29 cellular contexts compared by ENCODE assay signal in genomic region chr15:74214324-74215021, GRCh38. TPM values are rescaled to one million over a fixed set of nuclear protein-coding genes. Genes with fewer than 3 reads are reported as not detected.
A peak's percentile ranks its signal among the peaks of the same experiment; 100 is the strongest.
DNase-seq lines count a peak whose midpoint lies in the region; ATAC-seq, FAIRE-seq and TF ChIP-seq lines count a peak whose summit lies in the region.
"Had no signal": no experiment of that assay in that cellular context is flagged by ENCODE, and none has a peak within 500 bp of the region (broad histone marks: within the 10 kb centered on the region; RNA-seq: fewer than 3 reads in every experiment).

No MANE protein-coding gene starts in this region.

- no TSS peak for BruUV-seq in PC-3 (replicated peaks; lab: Mats Ljungman, UMichigan)

- H3K27ac Mint-ChIP-seq in H9 (peak overlapping the region in 1 of 3 experiments; percentile 84; a peak in 3 of 7 replicates), endodermal cell (no peak overlapping the region)
- H3K27ac Mint-ChIP-seq: activated T-cell treated with anti-CD3 and anti-CD28 coated beads, Interleukin-2, amount 50 U/mL, for 24 hours; CD8-positive, alpha-beta memory T cell; stimulated activated naive B cell treated with anti-CD40 and anti-IgM and Interleukin-4, amounts not matched to agents 10 μg/mL and 1 μg/mL and 100 μg/mL, for 72 hours had no signal

- no peak overlapping the region for H3K14ac ChIP-seq in H9 (ENCODE audit: insufficient read depth, low read length)

- H3K79me2 ChIP-seq in H9 (ENCODE audit: insufficient read depth, low read length) (no peaks in the 10 kb centered on the region), PC-3 (ENCODE audit: low read length) (no peaks in the 10 kb centered on the region)

- no peaks in the 10 kb centered on the region for H4K20me1 ChIP-seq in H9 (ENCODE audit: control insufficient read depth, insufficient read depth, insufficient read length)
- no peaks in the 10 kb centered on the region for H4K20me1 ChIP-seq in PC-3 (ENCODE audit: low read length)

- no peak overlapping the region for H4K5ac ChIP-seq in H9 (ENCODE audit: insufficient read length, low read depth, low read length)

- peak overlapping the region; percentile 2; the same call in 1 of the 2 replicates for H3K4me3 ChIP-seq in PC-3 (ENCODE audit: low read length)
- H3K4me3 ChIP-seq in endodermal cell (ENCODE audit: low read length) = no peak overlapping the region
- H3K4me3 ChIP-seq in kidney (ENCODE audit: low read length in 2 of 2) = no peak overlapping the region
- no peak overlapping the region for H3K4me3 ChIP-seq in stomach
- H3K4me3 ChIP-seq: heart right ventricle, left ventricle myocardium inferior, psoas muscle had no signal

- peaks cover 61 to 74% of the 10 kb centered on the region in 2 experiments for H3K4me1 Mint-ChIP-seq in H9
- H3K4me1 Mint-ChIP-seq in endodermal cell = peaks cover 36% of the 10 kb centered on the region
- H3K4me1 Mint-ChIP-seq: CD8-positive, alpha-beta memory T cell; stimulated activated naive B cell treated with anti-CD40 and anti-IgM and Interleukin-4, amounts not matched to agents 10 μg/mL and 1 μg/mL and 100 μg/mL, for 72 hours had no signal

- no peak overlapping the region for H3K18ac ChIP-seq in H9 (ENCODE audit: insufficient read length, low read depth, low read length)

- CTCF ChIA-PET in PC-3 (lab: Charles Lee) = no interaction called here

- H3K4me3 Mint-ChIP-seq in H9 = no peak overlapping the region
- no peak overlapping the region for H3K4me3 Mint-ChIP-seq in endodermal cell
- H3K4me3 Mint-ChIP-seq: activated T-cell treated with anti-CD3 and anti-CD28 coated beads, Interleukin-2, amount 50 U/mL, for 24 hours; CD8-positive, alpha-beta memory T cell; stimulated activated naive B cell treated with anti-CD40 and anti-IgM and Interleukin-4, amounts not matched to agents 10 μg/mL and 1 μg/mL and 100 μg/mL, for 72 hours had no signal

- H3K4me1 ChIP-seq in H9 (ENCODE audit: insufficient read depth, low read length) (peaks cover 18% of the 10 kb centered on the region; the same call in 1 of the 2 replicates), PC-3 (ENCODE audit: insufficient read depth, low read length) (peaks cover 27% of the 10 kb centered on the region), endodermal cell (ENCODE audit: control insufficient read depth, insufficient read depth, low read length) (no peaks in the 10 kb centered on the region), kidney (ENCODE audit: control insufficient read depth in 1 of 2, insufficient read depth in 1 of 2, low read depth in 1 of 2, low read length in 2 of 2) (no peaks in the 10 kb centered on the region), stomach (peaks cover 0 to 17% (median 9%) of the 10 kb centered on the region in 4 donors)
- H3K4me1 ChIP-seq: psoas muscle had no signal

- H3K9me3 ChIP-seq in H9 (ENCODE audit: control insufficient read depth, low read depth, low read length) (no peaks in the 10 kb centered on the region), PC-3 (ENCODE audit: low read length) (no peaks in the 10 kb centered on the region), endodermal cell (ENCODE audit: control insufficient read depth, low read length) (no peaks in the 10 kb centered on the region), kidney (ENCODE audit: control insufficient read depth in 1 of 2, low read length in 2 of 2) (no peaks in the 10 kb centered on the region), stomach (no peaks in the 10 kb centered on the region)
- H3K9me3 ChIP-seq: heart right ventricle, left ventricle myocardium inferior, psoas muscle had no signal

- no peak overlapping the region for H2AK5ac ChIP-seq in H9 (ENCODE audit: insufficient read length, low read length)

- H4K91ac ChIP-seq in H9 (ENCODE audit: insufficient read length, low read depth, low read length) = no peak overlapping the region

- H3K27ac ChIP-seq in H9 (ENCODE audit: insufficient read length, low read depth, low read length) (no peak overlapping the region), PC-3 (ENCODE audit: low read length) (peak overlapping the region; percentile 53), endodermal cell (ENCODE audit: low read depth, low read length) (peak overlapping the region; percentile 75), kidney (ENCODE audit: low read depth in 2 of 2, low read length in 2 of 2) (no peak overlapping the region), stomach (peak overlapping the region in 1 of 5 donors; percentile 41)
- H3K27ac ChIP-seq: left ventricle myocardium inferior, psoas muscle had no signal

- H2BK120ac ChIP-seq in H9 (ENCODE audit: low read depth, low read length, poor library complexity, severe bottlenecking) = no peak overlapping the region

- POLR2A ChIA-PET in PC-3 (lab: Charles Lee; ENCODE audit: unreplicated experiment) = no interaction called here

- ATAC-seq in PC-3 = no peak
- peak; percentile 4 for ATAC-seq in omental fat pad (ENCODE audit: low FRiP score)
- ATAC-seq: psoas muscle; stimulated activated naive B cell treated with anti-CD40 and anti-IgM and Interleukin-4, amounts not matched to agents 10 μg/mL and 1 μg/mL and 100 μg/mL, for 72 hours had no signal

- H3K23ac ChIP-seq in H9 (ENCODE audit: insufficient read length, low read depth, low read length) = no peak overlapping the region

- no peaks in the 10 kb centered on the region for H3K9me2 ChIP-seq in PC-3 (replicated peaks; ENCODE audit: low read length)

- H3K9me3 Mint-ChIP-seq in H9 (no peaks in the 10 kb centered on the region; a peak in 1 of 5 replicates), endodermal cell (no peaks in the 10 kb centered on the region)
- H3K9me3 Mint-ChIP-seq: activated T-cell treated with anti-CD3 and anti-CD28 coated beads, Interleukin-2, amount 50 U/mL, for 24 hours; CD8-positive, alpha-beta memory T cell; stimulated activated naive B cell treated with anti-CD40 and anti-IgM and Interleukin-4, amounts not matched to agents 10 μg/mL and 1 μg/mL and 100 μg/mL, for 72 hours had no signal

- intact Hi-C loops in PC-3 (cut with micrococcal nuclease) (no loop called here), kidney (cut with DNase I) (no loop called here), stomach (cut with DNase I; ENCODE audit: low total_unique reads) (no loop called here)

- H3K27me3 Mint-ChIP-seq in H9 (ENCODE audit: low read depth) (peaks cover 32% of the 10 kb centered on the region), endodermal cell (ENCODE audit: insufficient read depth) (peaks cover 9% of the 10 kb centered on the region)

- H3K4me2 ChIP-seq in H9 (ENCODE audit: insufficient read depth, insufficient read length, low read length) (peak overlapping the region; percentile 2), PC-3 (ENCODE audit: low read length) (peak overlapping the region; percentile 63)

- H3T11ph ChIP-seq in H9 (ENCODE audit: low read length) = no peak overlapping the region

- no peak for FAIRE-seq in kidney (lab: Jason Lieb, UNC)
- FAIRE-seq: G401.6, GM18507, small intestine had no signal

- no CpG with 5 or more reads among the region's 6 CpGs for WGBS in H9 (ENCODE audit: extremely low coverage, insufficient read length, low lambda C conversion rate)
- WGBS in endodermal cell (ENCODE audit: insufficient coverage in 1 of 2, insufficient read length in 1 of 2), 2 experiments = 63 to 82% methylated on average over 5 to 6 of the region's 6 CpGs
- 77 to 81% (median 79%) methylated on average over 6 of the region's 6 CpGs for WGBS in stomach, 5 donors

- TF ChIP-seq POLR2A in stomach (IDR thresholded peaks at IDR 0.05) = no peak

- no peak overlapping the region for H2BK5ac ChIP-seq in H9 (ENCODE audit: insufficient read length, low read length)

- H2BK20ac ChIP-seq in H9 (ENCODE audit: low read depth, low read length, poor library complexity, severe bottlenecking) = no peak overlapping the region

- DNase-seq in H9 (no peak), PC-3 (no peak), endodermal cell (no peak), omental fat pad (ENCODE audit: low spot score) (no peak), kidney (no peak), stomach (no peak), NCI-H524 (lab: John Stamatoyannopoulos, UW) (no peak), NCI-H146 (lab: John Stamatoyannopoulos, UW) (no peak)
- DNase-seq: activated CD4-positive, alpha-beta T cell treated with anti-CD3 and anti-CD28 coated beads for 1 hour; activated CD8-positive, alpha-beta memory T cell treated with anti-CD3 and anti-CD28 coated beads for 24 hours; activated T-cell treated with anti-CD3 and anti-CD28 coated beads, Interleukin-2, amount 50 U/mL, for 24 hours; CD8-positive, alpha-beta memory T cell; DMS153; HCEC 1CT; Karpas-422; left ventricle myocardium inferior; NCI-H1092; NCI-H2029 treated with DMSO at 0.1 percent for 48 hours; psoas muscle; small intestine; stimulated activated CD4-positive, alpha-beta T cell treated with anti-CD3 and anti-CD28 coated beads, Interleukin-2, amount 100 ng/mL, for 48 hours; stimulated activated naive B cell treated with anti-CD40 and anti-IgM and Interleukin-4, amounts not matched to agents 10 μg/mL and 1 μg/mL and 100 μg/mL, for 72 hours had no signal

- no peak overlapping the region for H2AFZ ChIP-seq in H9 (ENCODE audit: low read length)
- H2AFZ ChIP-seq in PC-3 (ENCODE audit: low read length) = 0 out of 2 replicates have a peak overlapping the region, but pooled peaks have one; percentile 47

- no peak overlapping the region for H4K8ac ChIP-seq in H9 (replicated peaks; ENCODE audit: insufficient read length, low read depth, low read length)

- H2BK12ac ChIP-seq in H9 (ENCODE audit: insufficient read length, low read depth, low read length) = no peak overlapping the region

- H3K36me3 ChIP-seq in PC-3 (ENCODE audit: low read depth, low read length) = no peaks in the 10 kb centered on the region
- H3K36me3 ChIP-seq in endodermal cell (ENCODE audit: control insufficient read depth, insufficient read depth, low read length) = no peaks in the 10 kb centered on the region
- H3K36me3 ChIP-seq in kidney (ENCODE audit: control insufficient read depth in 1 of 2, insufficient read depth in 2 of 2, low read length in 2 of 2) = no peaks in the 10 kb centered on the region
- no peaks in the 10 kb centered on the region for H3K36me3 ChIP-seq in stomach
- H3K36me3 ChIP-seq: heart right ventricle, left ventricle myocardium inferior had no signal

- no peak for TF ChIP-seq CTCF in H9 (conservative IDR thresholded peaks at IDR 0.05)
- TF ChIP-seq CTCF in PC-3 (conservative IDR thresholded peaks at IDR 0.05; ENCODE audit: low read depth, low read length) = no peak
- no peak for TF ChIP-seq CTCF in endodermal cell (conservative IDR thresholded peaks at IDR 0.05)
- TF ChIP-seq CTCF in omental fat pad (IDR thresholded peaks at IDR 0.05) = no peak
- no peak for TF ChIP-seq CTCF in kidney (IDR thresholded peaks at IDR 0.05; ENCODE audit: borderline replicate concordance, extremely low read depth, insufficient read depth)
- TF ChIP-seq CTCF in stomach (IDR thresholded peaks at IDR 0.05) = no peak

- no peak overlapping the region for H3K56ac ChIP-seq in H9 (ENCODE audit: insufficient read length, low read depth, low read length)

- no peaks in the 10 kb centered on the region for H3K79me1 ChIP-seq in H9 (ENCODE audit: insufficient read depth, low read depth, low read length, poor library complexity, severe bottlenecking)

- TF ChIP-seq EP300 in stomach (IDR thresholded peaks at IDR 0.05) = no peak

- H3K9ac ChIP-seq in H9 (ENCODE audit: extremely low read depth, insufficient read length, low read length) (no peak overlapping the region), PC-3 (ENCODE audit: low read length) (no peak overlapping the region), endodermal cell (ENCODE audit: extremely low read depth, low read length, poor library complexity, severe bottlenecking) (no peak overlapping the region), kidney (ENCODE audit: low read length in 2 of 2) (no peak overlapping the region)

- H3K36me3 Mint-ChIP-seq in H9 (ENCODE audit: insufficient read depth in 1 of 3, low read depth in 3 of 3) (peaks cover 4 to 12% (median 4%) of the 10 kb centered on the region in 3 experiments; a peak in 5 of 7 replicates), endodermal cell (ENCODE audit: low read depth) (no peaks in the 10 kb centered on the region)

- no peak overlapping the region for H3K4ac ChIP-seq in H9 (ENCODE audit: low read depth, low read length)

- H3F3A ChIP-seq in PC-3 (ENCODE audit: low read length, unreplicated experiment) = no peaks in the 10 kb centered on the region

- H3K27me3 ChIP-seq in H9 (ENCODE audit: insufficient read depth, low read length) (peaks cover 7% of the 10 kb centered on the region; the same call in 1 of the 2 replicates), PC-3 (ENCODE audit: low read length) (no peaks in the 10 kb centered on the region), endodermal cell (ENCODE audit: control insufficient read depth, insufficient read depth, low read length, poor library complexity, severe bottlenecking) (no peaks in the 10 kb centered on the region), stomach (peaks cover 0 to 16% (median 0%) of the 10 kb centered on the region in 3 donors)

- peaks cover 1% of the 10 kb centered on the region for H3K23me2 ChIP-seq in H9 (ENCODE audit: insufficient read length, low read depth, low read length, poor library complexity, severe bottlenecking)

- no peak overlapping the region for H2BK15ac ChIP-seq in H9 (ENCODE audit: low read depth, low read length)

RNA-seq across cellular contexts. Expression of gene STRA6, which starts 11.9 kb away (rescaled TPM):
- 11.2 and 12.8 TPM in 2 replicates for total RNA-seq in H9 (2021)
- total RNA-seq in PC-3 (2014; rRNA removed) = 0.29 and 5.8 TPM in 2 replicates
- total RNA-seq in endodermal cell = 10 to 100 TPM; 18.2 to 26.2 TPM
- 25.5 TPM for polyA plus RNA-seq in endodermal cell (2013, experiment 1 of 2)
- 24.2 TPM for polyA plus RNA-seq in endodermal cell (2013, experiment 2 of 2)
- under 1 TPM in 1 of 4 donors, not detected in 3; 0.19 TPM for total RNA-seq in omental fat pad
- 2.0 TPM for total RNA-seq in kidney
- polyA plus RNA-seq in kidney (ENCODE audit: insufficient read depth, low read depth, low replicate concordance) = 31.9 TPM
- 1 to 10 TPM in 1 of 5 donors, not detected in 4; 1.5 TPM for total RNA-seq in stomach
- under 1 TPM in 1 of 3 donors, not detected in 2; 0.95 TPM for polyA plus RNA-seq in stomach
- total RNA-seq: CD8-positive, alpha-beta memory T cell; left ventricle myocardium inferior; mononuclear cell; psoas muscle had no signal
- polyA plus RNA-seq: CD8-positive, alpha-beta memory T cell had no signal

RNA-seq across cellular contexts. Expression of gene CCDC33, which starts 21.7 kb away (rescaled TPM):
- total RNA-seq in H9 (2021) = 4.5 and 4.6 TPM in 2 replicates
- 0.77 TPM in 1 of 2 replicates, not detected in the other for total RNA-seq in PC-3 (2014; rRNA removed)
- 1 to 10 TPM; 2.8 to 3.5 TPM for total RNA-seq in endodermal cell
- polyA plus RNA-seq in endodermal cell (2013, experiment 1 of 2) = 4.3 TPM
- polyA plus RNA-seq in endodermal cell (2013, experiment 2 of 2) = 2.9 TPM
- total RNA-seq in omental fat pad = not detected
- total RNA-seq in kidney = 0.63 TPM
- not detected for polyA plus RNA-seq in kidney (ENCODE audit: insufficient read depth, low read depth, low replicate concordance)
- total RNA-seq in stomach = 1 to 10 TPM in 1 of 5 donors, under 1 TPM in 2, not detected in 2; 0.58 to 9.4 (median 0.73) TPM
- polyA plus RNA-seq in stomach = not detected
- total RNA-seq: cardiac septum; CD8-positive, alpha-beta memory T cell; heart right ventricle; mononuclear cell; NCI-H460; psoas muscle had no signal
- polyA plus RNA-seq: CD8-positive, alpha-beta memory T cell; heart right ventricle had no signal

RNA-seq across cellular contexts. Expression of gene ISLR, which starts 41.0 kb away (rescaled TPM):
- 0.11 and 0.35 TPM in 2 replicates for total RNA-seq in H9 (2021)
- total RNA-seq in PC-3 (2014; rRNA removed) = not detected in 2 replicates
- under 1 TPM in 1 of 2 donors, not detected in 1; 0.29 TPM for total RNA-seq in endodermal cell
- polyA plus RNA-seq in endodermal cell (2013, experiment 1 of 2) = 2.7 TPM
- polyA plus RNA-seq in endodermal cell (2013, experiment 2 of 2) = 2.9 TPM
- total RNA-seq in omental fat pad = 100 to 1,000 TPM in 1 of 4 donors, 10 to 100 TPM in 3; 30.6 to 110 (median 65.5) TPM
- 30.2 TPM for total RNA-seq in kidney
- 18.8 TPM for polyA plus RNA-seq in kidney (ENCODE audit: insufficient read depth, low read depth, low replicate concordance)
- total RNA-seq in stomach = 10 to 100 TPM in 4 of 5 donors, 1 to 10 TPM in 1; 8.4 to 44.6 (median 28.6) TPM
- 1 to 10 TPM; 3.5 to 9.0 (median 3.6) TPM for polyA plus RNA-seq in stomach
- total RNA-seq: CD8-positive, alpha-beta memory T cell; mononuclear cell; NCI-H460 had no signal
- polyA plus RNA-seq: CD8-positive, alpha-beta memory T cell; neural cell had no signal

Comparison
In these comparisons a context has a peak if more than half of its experiments do, and no peak if none do; other contexts are left out.
1. H3K27ac ChIP-seq: peak in PC-3 (single experiment) and endodermal cell (single experiment); none in H9 (single experiment) and kidney (0 of 2).